ENCODE assay signal across 8 cellular contexts in genomic region chr12:110501378-110501721, GRCh38. TPM values are rescaled to one million over a fixed set of nuclear protein-coding genes. Genes with fewer than 3 reads are reported as not detected.
A peak's percentile ranks its signal among the peaks of the same experiment; 100 is the strongest.
DNase-seq lines count a peak whose midpoint lies in the region; ATAC-seq and TF ChIP-seq lines count a peak whose summit lies in the region.

No MANE protein-coding gene starts in this region.

- peaks cover 53% of the 10 kb centered on the region for H3K79me2 ChIP-seq in DND-41 (ENCODE audit: insufficient read depth, low read length)
- H3K79me2 ChIP-seq in Loucy (ENCODE audit: insufficient read depth, low read length): peaks cover 54% of the 10 kb centered on the region

- peak overlapping the region; percentile 95 for H3K27ac ChIP-seq in DND-41 (ENCODE audit: low read length)
- peak overlapping the region; percentile 92 to 94 for H3K27ac ChIP-seq in mucosa of rectum (ENCODE audit: low read depth in 2 of 2, low read length in 2 of 2)
- H3K27ac ChIP-seq in aorta (ENCODE audit: low read depth in 1 of 2, low read length in 2 of 2): peak overlapping the region; percentile 69 to 87

- H3K9ac ChIP-seq in DND-41 (ENCODE audit: low read depth, low read length): peak overlapping the region; percentile 86
- peak overlapping the region; percentile 88 for H3K9ac ChIP-seq in Loucy (ENCODE audit: low read depth, low read length, poor library complexity, severe bottlenecking)
- H3K9ac ChIP-seq in mucosa of rectum (ENCODE audit: low read depth in 1 of 2, low read length in 2 of 2): peak overlapping the region; percentile 90 to 96

- H3K36me3 ChIP-seq in DND-41 (ENCODE audit: insufficient read depth, low read length) (peaks cover 32% of the 10 kb centered on the region), Loucy (ENCODE audit: insufficient read depth, low read length) (no peaks in the 10 kb centered on the region), mucosa of rectum (ENCODE audit: control insufficient read depth in 2 of 2, insufficient read depth in 2 of 2, low read length in 2 of 2) (no peaks in the 10 kb centered on the region), aorta (ENCODE audit: control insufficient read depth in 1 of 2, insufficient read depth in 2 of 2, low read length in 1 of 2) (no peaks in the 10 kb centered on the region)

- H3K9me3 Mint-ChIP-seq in effector memory CD8-positive, alpha-beta T cell: no peaks in the 10 kb centered on the region

- ATAC-seq in DND-41 (ENCODE audit: insufficient read depth, low read depth): peak; percentile 27
- peak; percentile 14 for ATAC-seq in GM21515 (IDR thresholded peaks at IDR 0.05; ENCODE audit: unreplicated experiment)
- peak; percentile 3 for ATAC-seq in effector memory CD8-positive, alpha-beta T cell (replicated peaks)
- ATAC-seq in aorta (ENCODE audit: low FRiP score): no peak

- H3K4me1 Mint-ChIP-seq in effector memory CD8-positive, alpha-beta T cell (ENCODE audit: low read depth in 2 of 2): peaks cover 24 to 29% of the 10 kb centered on the region in 2 donors

- H3K9me3 ChIP-seq in DND-41 (ENCODE audit: insufficient read depth, low read length, severe bottlenecking) (no peaks in the 10 kb centered on the region), Loucy (ENCODE audit: insufficient read depth, low read depth, low read length) (no peaks in the 10 kb centered on the region), mucosa of rectum (ENCODE audit: control insufficient read depth in 2 of 2, low read length in 2 of 2) (no peaks in the 10 kb centered on the region), aorta (ENCODE audit: control insufficient read depth, low read length) (no peaks in the 10 kb centered on the region)

- H3K4me3 ChIP-seq in DND-41 (ENCODE audit: low read depth in 1 of 2, low read length in 2 of 2) (peak overlapping the region; percentile 94 to 95), Loucy (ENCODE audit: low read length, poor library complexity, severe bottlenecking) (peak overlapping the region; percentile 86), mucosa of rectum (ENCODE audit: low read length in 2 of 2) (peak overlapping the region; percentile 97 to 98), aorta (ENCODE audit: low read length in 2 of 2) (peak overlapping the region; percentile 73 to 85)

- DNase-seq in DND-41 (peak; percentile 56), SKM-1 treated with dmso at 0.1 percent for 144 hours (lab: John Stamatoyannopoulos, UW; ENCODE audit: unreplicated experiment) (peak; percentile 23), aorta (peak in 1 of 2 donors; percentile 46), KG1 (lab: John Stamatoyannopoulos, UW) (no peak)
- DNase-seq in effector memory CD8-positive, alpha-beta T cell: no peak

- intact Hi-C loops in aorta (cut with DNase I): loop anchor here (5.0 kb wide), 2 partner anchors 34 to 81 kb away; partner anchors contain the start of genes FAM216A (in 1 of the 2), GPN3 (in 1 of the 2) and PPTC7 (in 1 of the 2)

- H4K20me1 ChIP-seq in DND-41 (ENCODE audit: insufficient read depth, low read length) (no peaks in the 10 kb centered on the region), Loucy (ENCODE audit: insufficient read depth, low read length, poor library complexity, severe bottlenecking) (peaks cover 24% of the 10 kb centered on the region)

- H2AFZ ChIP-seq in DND-41 (ENCODE audit: low read depth, low read length) (peak overlapping the region; percentile 90), Loucy (ENCODE audit: low read length) (peak overlapping the region; percentile 5; the same call in 1 of the 2 replicates)

- peak overlapping the region; percentile 74 for H3K4me2 ChIP-seq in DND-41 (ENCODE audit: insufficient read depth, low read length)
- H3K4me2 ChIP-seq in Loucy (ENCODE audit: low read depth, low read length, poor library complexity, severe bottlenecking): peak overlapping the region; percentile 95

- peak overlapping the region; percentile 97 to 98 for H3K27ac Mint-ChIP-seq in effector memory CD8-positive, alpha-beta T cell

- TF ChIP-seq CTCF in DND-41 (IDR thresholded peaks at IDR 0.05; ENCODE audit: borderline replicate concordance, extremely low read depth, low read length, poor library complexity, severe bottlenecking) (no peak), Loucy (conservative IDR thresholded peaks at IDR 0.05; ENCODE audit: low read length) (no peak)

- H3K9me2 ChIP-seq in Loucy (replicated peaks; ENCODE audit: low read depth, low read length): no peaks in the 10 kb centered on the region

- H3K27me3 Mint-ChIP-seq in effector memory CD8-positive, alpha-beta T cell: no peaks in the 10 kb centered on the region

- H3K4me3 Mint-ChIP-seq in effector memory CD8-positive, alpha-beta T cell: peak overlapping the region; percentile 87 to 100

- peaks cover 2% of the 10 kb centered on the region; the same call in 1 of the 2 replicates for H3F3A ChIP-seq in Loucy (ENCODE audit: low read depth)

- peaks cover 35% of the 10 kb centered on the region for H3K4me1 ChIP-seq in DND-41 (ENCODE audit: insufficient read depth, low read length)
- H3K4me1 ChIP-seq in Loucy (ENCODE audit: insufficient read depth, low read length, poor library complexity, severe bottlenecking): peaks cover 32% of the 10 kb centered on the region
- peaks cover 14 to 19% of the 10 kb centered on the region in 2 donors for H3K4me1 ChIP-seq in mucosa of rectum (ENCODE audit: control insufficient read depth in 2 of 2, insufficient read depth in 2 of 2, low read length in 2 of 2)
- H3K4me1 ChIP-seq in aorta (ENCODE audit: control insufficient read depth in 1 of 2, insufficient read depth in 2 of 2, low read length in 2 of 2): peaks cover 0 to 6% of the 10 kb centered on the region in 2 donors

- H3K27me3 ChIP-seq in DND-41 (ENCODE audit: insufficient read depth, low read length, poor library complexity) (no peaks in the 10 kb centered on the region), Loucy (ENCODE audit: insufficient read depth, low read length, poor library complexity, severe bottlenecking) (no peaks in the 10 kb centered on the region), mucosa of rectum (ENCODE audit: control insufficient read depth in 2 of 2, insufficient read depth in 2 of 2, low read length in 2 of 2) (no peaks in the 10 kb centered on the region), aorta (ENCODE audit: control insufficient read depth in 1 of 2, insufficient read depth in 2 of 2, low read length in 1 of 2) (no peaks in the 10 kb centered on the region)

- 0% methylated on average over 16 of the region's 16 CpGs for WGBS in aorta, 2 donors

- H3K36me3 Mint-ChIP-seq in effector memory CD8-positive, alpha-beta T cell (ENCODE audit: insufficient read depth): peaks cover 29% of the 10 kb centered on the region

RNA-seq across cellular contexts. Expression of gene VPS29, which starts 0.6 kb away (rescaled TPM):
- 100 to 1,000 TPM in 1 of 2 donors, 10 to 100 TPM in 1; 99.6 to 122 TPM for total RNA-seq in aorta
- polyA plus RNA-seq in aorta: 100 to 1,000 TPM; 222 to 223 TPM

RNA-seq across cellular contexts. Expression of gene RAD9B, which starts 0.8 kb away (rescaled TPM):
- total RNA-seq in aorta: 1 to 10 TPM in 1 of 2 donors, under 1 TPM in 1; 0.57 to 2.2 TPM
- polyA plus RNA-seq in aorta: 1 to 10 TPM in 1 of 2 donors, not detected in 1; 2.2 TPM

RNA-seq across cellular contexts. Expression of gene FAM216A, which starts 32.7 kb away (rescaled TPM):
- 1 to 10 TPM; 6.6 to 7.1 TPM for total RNA-seq in aorta
- 10 to 100 TPM in 1 of 2 donors, 1 to 10 TPM in 1; 8.2 to 11.9 TPM for polyA plus RNA-seq in aorta

RNA-seq across cellular contexts. Expression of gene GPN3, which starts 33.3 kb away (rescaled TPM):
- total RNA-seq in aorta: 10 to 100 TPM; 14.5 to 20.6 TPM
- polyA plus RNA-seq in aorta: 10 to 100 TPM; 26.7 to 27.8 TPM

RNA-seq across cellular contexts. Expression of gene ARPC3, which starts 51.2 kb away (rescaled TPM):
- total RNA-seq in aorta: 100 to 1,000 TPM; 154 to 155 TPM
- 100 to 1,000 TPM; 240 to 452 TPM for polyA plus RNA-seq in aorta

Comparison
In these comparisons a context has a peak if more than half of its experiments do, and no peak if none do; other contexts are left out.
1. DNase-seq: peak in DND-41 (single experiment) and SKM-1 treated with dmso at 0.1 percent for 144 hours (single experiment); none in effector memory CD8-positive, alpha-beta T cell (0 of 3) and KG1 (single experiment).
2. Peak in every context shown above with its lines, with median percentiles within 50 percentile points of each other: H3K27ac ChIP-seq, H3K4me3 ChIP-seq and H3K9ac ChIP-seq.